1 cellular context compared by ENCODE assay signal in the genomic region with DNA sequence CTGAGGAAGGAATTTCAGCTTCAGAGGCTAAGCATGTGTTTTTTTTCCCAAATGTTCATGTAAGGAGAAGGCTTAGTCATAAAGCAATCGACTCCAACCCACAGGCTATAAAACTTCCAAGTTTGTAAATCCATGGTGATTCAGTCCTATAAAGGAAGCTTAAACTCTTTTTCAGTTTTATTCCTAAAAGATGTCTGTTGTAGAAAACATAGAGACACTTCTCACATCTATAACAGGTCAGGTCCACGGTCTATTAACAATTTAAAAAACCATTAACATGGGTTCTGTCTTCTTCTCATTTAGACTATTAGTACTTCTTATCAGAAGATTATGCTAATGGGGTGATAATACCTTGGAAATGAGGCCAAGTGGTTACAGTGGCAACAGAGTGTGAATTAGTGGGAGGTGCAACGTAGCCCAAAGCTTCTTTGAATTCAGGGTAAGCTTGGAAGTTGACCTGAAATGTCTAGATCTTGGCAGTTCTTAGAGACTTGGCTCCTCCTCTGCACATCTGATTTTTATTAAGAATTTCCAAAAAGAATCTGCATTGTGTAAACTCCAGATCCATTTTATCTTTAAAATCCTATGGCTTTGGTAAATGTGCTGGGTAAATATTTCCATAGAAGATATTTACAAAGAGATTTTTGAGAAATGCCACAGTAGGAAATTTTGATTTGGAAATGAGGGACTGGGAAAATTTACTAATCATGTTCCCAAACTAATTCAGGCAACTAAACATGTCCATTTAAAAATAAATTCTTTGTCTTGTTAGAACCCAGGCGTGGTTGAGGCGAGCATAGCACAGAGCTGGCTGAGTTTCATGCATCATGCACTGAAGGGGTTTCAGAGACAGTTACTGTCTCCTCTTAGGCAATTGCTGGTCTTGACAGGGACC.
TF ChIP-seq lines count a peak whose summit lies in the region.

No MANE protein-coding gene starts in this region.

TF ChIP-seq in GM23338, 12 proteins besides CTCF, POLR2A, EP300 and RAD21 (continued from another document):
- TF ChIP-seq, protein P1, sequence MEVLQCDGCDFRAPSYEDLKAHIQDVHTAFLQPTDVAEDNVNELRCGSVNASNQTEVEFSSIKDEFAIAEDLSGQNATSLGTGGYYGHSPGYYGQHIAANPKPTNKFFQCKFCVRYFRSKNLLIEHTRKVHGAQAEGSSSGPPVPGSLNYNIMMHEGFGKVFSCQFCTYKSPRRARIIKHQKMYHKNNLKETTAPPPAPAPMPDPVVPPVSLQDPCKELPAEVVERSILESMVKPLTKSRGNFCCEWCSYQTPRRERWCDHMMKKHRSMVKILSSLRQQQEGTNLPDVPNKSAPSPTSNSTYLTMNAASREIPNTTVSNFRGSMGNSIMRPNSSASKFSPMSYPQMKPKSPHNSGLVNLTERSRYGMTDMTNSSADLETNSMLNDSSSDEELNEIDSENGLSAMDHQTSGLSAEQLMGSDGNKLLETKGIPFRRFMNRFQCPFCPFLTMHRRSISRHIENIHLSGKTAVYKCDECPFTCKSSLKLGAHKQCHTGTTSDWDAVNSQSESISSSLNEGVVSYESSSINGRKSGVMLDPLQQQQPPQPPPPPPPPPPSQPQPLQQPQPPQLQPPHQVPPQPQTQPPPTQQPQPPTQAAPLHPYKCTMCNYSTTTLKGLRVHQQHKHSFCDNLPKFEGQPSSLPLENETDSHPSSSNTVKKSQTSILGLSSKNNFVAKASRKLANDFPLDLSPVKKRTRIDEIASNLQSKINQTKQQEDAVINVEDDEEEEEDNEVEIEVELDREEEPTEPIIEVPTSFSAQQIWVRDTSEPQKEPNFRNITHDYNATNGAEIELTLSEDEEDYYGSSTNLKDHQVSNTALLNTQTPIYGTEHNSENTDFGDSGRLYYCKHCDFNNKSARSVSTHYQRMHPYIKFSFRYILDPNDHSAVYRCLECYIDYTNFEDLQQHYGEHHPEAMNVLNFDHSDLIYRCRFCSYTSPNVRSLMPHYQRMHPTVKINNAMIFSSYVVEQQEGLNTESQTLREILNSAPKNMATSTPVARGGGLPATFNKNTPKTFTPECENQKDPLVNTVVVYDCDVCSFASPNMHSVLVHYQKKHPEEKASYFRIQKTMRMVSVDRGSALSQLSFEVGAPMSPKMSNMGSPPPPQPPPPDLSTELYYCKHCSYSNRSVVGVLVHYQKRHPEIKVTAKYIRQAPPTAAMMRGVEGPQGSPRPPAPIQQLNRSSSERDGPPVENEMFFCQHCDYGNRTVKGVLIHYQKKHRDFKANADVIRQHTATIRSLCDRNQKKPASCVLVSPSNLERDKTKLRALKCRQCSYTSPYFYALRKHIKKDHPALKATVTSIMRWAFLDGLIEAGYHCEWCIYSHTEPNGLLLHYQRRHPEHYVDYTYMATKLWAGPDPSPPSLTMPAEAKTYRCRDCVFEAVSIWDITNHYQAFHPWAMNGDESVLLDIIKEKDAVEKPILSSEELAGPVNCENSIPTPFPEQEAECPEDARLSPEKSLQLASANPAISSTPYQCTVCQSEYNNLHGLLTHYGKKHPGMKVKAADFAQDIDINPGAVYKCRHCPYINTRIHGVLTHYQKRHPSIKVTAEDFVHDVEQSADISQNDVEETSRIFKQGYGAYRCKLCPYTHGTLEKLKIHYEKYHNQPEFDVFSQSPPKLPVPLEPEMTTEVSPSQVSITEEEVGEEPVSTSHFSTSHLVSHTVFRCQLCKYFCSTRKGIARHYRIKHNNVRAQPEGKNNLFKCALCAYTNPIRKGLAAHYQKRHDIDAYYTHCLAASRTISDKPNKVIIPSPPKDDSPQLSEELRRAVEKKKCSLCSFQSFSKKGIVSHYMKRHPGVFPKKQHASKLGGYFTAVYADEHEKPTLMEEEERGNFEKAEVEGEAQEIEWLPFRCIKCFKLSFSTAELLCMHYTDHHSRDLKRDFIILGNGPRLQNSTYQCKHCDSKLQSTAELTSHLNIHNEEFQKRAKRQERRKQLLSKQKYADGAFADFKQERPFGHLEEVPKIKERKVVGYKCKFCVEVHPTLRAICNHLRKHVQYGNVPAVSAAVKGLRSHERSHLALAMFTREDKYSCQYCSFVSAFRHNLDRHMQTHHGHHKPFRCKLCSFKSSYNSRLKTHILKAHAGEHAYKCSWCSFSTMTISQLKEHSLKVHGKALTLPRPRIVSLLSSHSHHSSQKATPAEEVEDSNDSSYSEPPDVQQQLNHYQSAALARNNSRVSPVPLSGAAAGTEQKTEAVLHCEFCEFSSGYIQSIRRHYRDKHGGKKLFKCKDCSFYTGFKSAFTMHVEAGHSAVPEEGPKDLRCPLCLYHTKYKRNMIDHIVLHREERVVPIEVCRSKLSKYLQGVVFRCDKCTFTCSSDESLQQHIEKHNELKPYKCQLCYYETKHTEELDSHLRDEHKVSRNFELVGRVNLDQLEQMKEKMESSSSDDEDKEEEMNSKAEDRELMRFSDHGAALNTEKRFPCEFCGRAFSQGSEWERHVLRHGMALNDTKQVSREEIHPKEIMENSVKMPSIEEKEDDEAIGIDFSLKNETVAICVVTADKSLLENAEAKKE (CRISPR knock-in tag; IDR thresholded peaks at IDR 0.05) = no peak
- TF ChIP-seq NANOG (IDR thresholded peaks at IDR 0.05; ENCODE audit: borderline replicate concordance) (no peak), JUNB (IDR thresholded peaks at IDR 0.05; ENCODE audit: unreplicated experiment) (no peak)
